Comparison of ENCODE assay signal across 13 cellular contexts in the genomic region with DNA sequence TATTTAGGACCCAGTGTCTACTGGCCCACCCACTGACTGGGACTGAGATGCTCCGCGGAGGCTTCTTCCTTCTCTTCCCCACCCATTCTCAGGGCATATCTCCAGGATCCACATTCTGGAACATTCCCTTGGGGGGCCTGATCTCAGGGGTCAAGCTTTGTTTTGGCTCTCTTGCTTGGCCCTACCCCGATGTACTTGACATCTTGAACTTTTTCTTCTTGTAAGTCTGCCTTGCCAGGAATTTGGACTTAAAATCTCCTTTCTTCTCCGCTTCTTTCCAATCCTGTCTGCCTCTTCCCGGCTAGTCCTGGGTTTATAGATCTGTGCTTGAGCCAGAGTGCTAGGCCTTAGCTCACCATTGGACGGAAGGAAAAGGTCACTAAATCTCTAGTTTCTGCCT.
"Had no signal": no experiment of that assay in that cellular context is flagged by ENCODE, and none has a peak within 500 bp of the region (broad histone marks: within the 10 kb centered on the region; RNA-seq: fewer than 3 reads in every experiment).

No MANE protein-coding gene starts in this region.

- H3K9me3 ChIP-seq: breast epithelium, gastrocnemius medialis had no signal

- H3K4me1 ChIP-seq: breast epithelium had no signal

- H3K4me2 ChIP-seq: hepatocyte, smooth muscle cell had no signal

- H3K36me3 ChIP-seq: breast epithelium, gastrocnemius medialis had no signal

- H2AFZ ChIP-seq: hepatocyte had no signal

- H3K27ac ChIP-seq: hepatocyte had no signal

- DNase-seq: activated CD4-positive, alpha-beta T cell treated with anti-CD3 and anti-CD28 coated beads for 1 hour; activated CD4-positive, alpha-beta T cell treated with anti-CD3 and anti-CD28 coated beads, Interleukin-2, amount 50 U/mL, for 48 hours; activated CD8-positive, alpha-beta memory T cell treated with anti-CD3 and anti-CD28 coated beads, Interleukin-2, amount 10 ng/mL, durations not matched to agents 7 days and 5 days; activated effector memory CD4-positive, alpha-beta T cell treated with anti-CD3 and anti-CD28 coated beads, Interleukin-2, amount 50 U/mL, for 16 hours; activated T-cell treated with anti-CD3 and anti-CD28 coated beads, Interleukin-2, amount 50 U/mL, for 24 hours; effector CD8-positive, alpha-beta T cell; gastrocnemius medialis; nephron progenitor cell; T-helper 9 cell had no signal

- H3K4me3 ChIP-seq: breast epithelium, gastrocnemius medialis, hepatocyte, smooth muscle cell had no signal

- H3K27me3 ChIP-seq: breast epithelium, gastrocnemius medialis, hepatocyte had no signal

- H3K79me2 ChIP-seq: hepatocyte had no signal

- ATAC-seq: activated CD8-positive, alpha-beta memory T cell treated with anti-CD3 and anti-CD28 coated beads, Interleukin-2, amount 10 ng/mL, durations not matched to agents 7 days and 5 days; stimulated activated effector memory CD8-positive, alpha-beta T cell treated with anti-CD3 and anti-CD28 coated beads, Interleukin-12 subunit alpha, Interleukin-12 subunit beta, amount 100 ng/mL, for 72 hours had no signal
